In the genomic region with DNA sequence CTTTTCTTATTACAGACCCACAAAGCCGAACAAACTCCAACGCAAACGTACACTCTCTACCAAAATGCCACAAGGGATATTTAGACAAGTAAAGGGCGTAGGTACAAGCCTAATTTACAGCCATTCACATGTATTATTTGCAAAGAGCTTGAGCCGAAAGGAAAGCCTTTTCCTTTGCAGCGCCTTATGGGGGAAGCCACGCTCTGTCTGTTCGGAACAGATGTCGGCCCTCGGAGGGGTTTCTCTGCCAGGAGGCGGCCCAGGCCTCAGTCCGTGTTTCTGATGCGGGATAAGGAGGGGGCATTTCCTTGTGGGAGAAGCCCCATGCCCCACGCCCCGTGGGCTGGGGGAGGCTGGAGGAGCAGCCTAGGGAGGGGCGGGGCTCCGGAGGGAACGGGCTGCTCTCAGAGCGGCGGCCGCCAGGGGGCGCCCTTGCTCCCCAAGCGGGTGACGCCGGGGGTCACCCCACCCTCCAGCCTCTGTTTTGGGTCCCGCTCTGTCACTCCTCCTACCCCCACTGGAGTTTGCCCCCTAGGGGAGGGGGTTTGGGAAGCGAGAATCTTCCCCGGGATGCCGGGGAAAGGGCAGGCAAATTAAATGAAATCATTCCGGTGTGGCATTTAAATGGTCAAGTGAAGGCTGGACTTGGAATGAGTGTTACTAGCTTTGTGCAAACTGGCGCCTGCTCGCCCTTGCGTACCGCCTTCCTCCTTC, we compare ENCODE assay signal across 8 cellular contexts. TPM values are rescaled to one million over a fixed set of nuclear protein-coding genes. Genes with fewer than 3 reads are reported as not detected.
DNase-seq lines count a peak whose midpoint lies in the region; ATAC-seq, FAIRE-seq and TF ChIP-seq lines count a peak whose summit lies in the region.

No MANE protein-coding gene starts in this region.

- peak; percentile 63 to 79 (median 65) for TF ChIP-seq CTCF in K562 (IDR thresholded peaks at IDR 0.05 in 2 of 3, conservative IDR thresholded peaks at IDR 0.05 in 1 of 3; ENCODE audit: insufficient read depth in 2 of 3, low read depth in 1 of 3, low read length in 3 of 3)

- in situ Hi-C loops in K562 (cut with MboI): no loop called here

- no peak for FAIRE-seq in K562 (lab: Jason Lieb, UNC)

- intact Hi-C loops in K562 (cut with micrococcal nuclease): loop anchor here (10.0 kb wide), 1 partner anchor 881 kb away; no protein-coding TSS in a partner anchor

- peak overlapping the region; percentile 71 for H3K4me2 ChIP-seq in K562 (ENCODE audit: insufficient read depth, low read length)

- CTCF ChIA-PET in K562 (lab: Yijun Ruan, JAX; ENCODE audit: low intra/inter-chr PET ratio): interaction anchor here (1.2 to 1.3 kb wide), 2 partner anchors 880 to 1875 kb away, joined by 4 to 7 read pairs; no protein-coding TSS in a partner anchor

- peak; percentile 90 for DNase-seq in D341Med (ENCODE audit: low spot score)
- peak; percentile 69 for DNase-seq in KG1 (lab: John Stamatoyannopoulos, UW)
- DNase-seq in UCSD-AML1 (lab: John Stamatoyannopoulos, UW; ENCODE audit: unreplicated experiment): peak; percentile 74
- peak; percentile 65 to 84 (median 80) for DNase-seq in K562 (ENCODE audit: extremely low read depth in 1 of 4, low spot score in 3 of 4)
- no peak for DNase-seq in skeletal muscle cell (ENCODE audit: low read depth)
- DNase-seq in NCI-H2171 treated with DMSO at 0.1 percent for 48 hours (lab: John Stamatoyannopoulos, UW): no peak

- no peak for TF ChIP-seq EP300 in K562 (IDR thresholded peaks at IDR 0.05; ENCODE audit: low read length)

- TF ChIP-seq RAD21 in K562 (CRISPR knock-in tag; conservative IDR thresholded peaks at IDR 0.05 in 1 of 2, IDR thresholded peaks at IDR 0.05 in 1 of 2): peak; percentile 32 to 60; a peak in 3 of 4 replicates

- 7% methylated on average over 25 of the region's 34 CpGs for WGBS in K562 (ENCODE audit: insufficient coverage, low coverage, missing lambda C conversion rate)

- ATAC-seq in GM21515 (IDR thresholded peaks at IDR 0.05; ENCODE audit: unreplicated experiment) (peak; percentile 80), K562 (peak; percentile 100)

- H3K79me2 ChIP-seq in K562 (ENCODE audit: control insufficient read depth, insufficient read depth, low read length): no peaks in the 10 kb centered on the region

- H3K27me3 ChIP-seq in K562 (ENCODE audit: control insufficient read depth in 2 of 2, insufficient read depth in 2 of 2, low read length in 2 of 2): peaks cover 3 to 5% of the 10 kb centered on the region in 2 experiments; a peak in 3 of 5 replicates
- peaks cover 5% of the 10 kb centered on the region for H3K27me3 ChIP-seq in iPS-18a (ENCODE audit: control insufficient read depth, insufficient read depth, low read length)

- H4K20me1 ChIP-seq in K562 (replicated peaks; ENCODE audit: control insufficient read depth, insufficient read depth, low read length): no peaks in the 10 kb centered on the region; the same call in 1 of the 2 replicates

- H3K4me1 ChIP-seq in K562 (replicated peaks in 1 of 2; ENCODE audit: control insufficient read depth in 2 of 2, insufficient read depth in 2 of 2, low read length in 2 of 2): peaks cover 0 to 6% of the 10 kb centered on the region in 2 experiments; a peak in 2 of 5 replicates
- H3K4me1 ChIP-seq in iPS-18a (ENCODE audit: control insufficient read depth, low read depth, low read length): peaks cover 20% of the 10 kb centered on the region

- no peak for TF ChIP-seq POLR2A in K562 (conservative IDR thresholded peaks at IDR 0.05)

- H3K36me3 ChIP-seq in K562 (ENCODE audit: control insufficient read depth, insufficient read depth, low read length) (no peaks in the 10 kb centered on the region), iPS-18a (ENCODE audit: control insufficient read depth, low read depth, low read length) (no peaks in the 10 kb centered on the region)

- H3K9ac ChIP-seq in K562 (ENCODE audit: insufficient read depth in 1 of 2, low read depth in 2 of 2, low read length in 2 of 2) (peak overlapping the region in 1 of 2 experiments; percentile 79; a peak in 2 of 4 replicates), iPS-18a (ENCODE audit: low read length) (no peak overlapping the region)

- H3K4me3 ChIP-seq in K562 (peak overlapping the region; percentile 29), iPS-18a (ENCODE audit: low read length) (peak overlapping the region; percentile 68), skeletal muscle cell (ENCODE audit: low read depth, low read length) (peak overlapping the region; percentile 65)

- H3K27ac ChIP-seq in K562 (ENCODE audit: extremely low read depth, low read depth, low read length): no peak overlapping the region
- no peak overlapping the region for H3K27ac ChIP-seq in iPS-18a (ENCODE audit: low read length)

- H3K9me1 ChIP-seq in K562 (ENCODE audit: control insufficient read depth, insufficient read depth, low read length): no peaks in the 10 kb centered on the region

- H2AFZ ChIP-seq in K562 (ENCODE audit: low read depth, low read length): peak overlapping the region; percentile 77

- H3K9me3 ChIP-seq in K562 (replicated peaks; ENCODE audit: control insufficient read depth, insufficient read depth, low read depth, low read length) (no peaks in the 10 kb centered on the region), iPS-18a (ENCODE audit: control insufficient read depth, low read depth, low read length) (no peaks in the 10 kb centered on the region)

- POLR2A ChIA-PET in K562 (lab: Yijun Ruan, JAX): interaction anchor here (0.5 to 1.0 kb wide), 3 partner anchors 9 to 867 kb away, joined by 3 to 4 read pairs (median 3); no protein-coding TSS in a partner anchor

- BruUV-seq in K562 (replicated peaks; lab: Mats Ljungman, UMichigan): no TSS peak

TF ChIP-seq in K562, 482 proteins besides CTCF, POLR2A, EP300 and RAD21:
- TF ChIP-seq ZBTB7A (IDR thresholded peaks at IDR 0.05; ENCODE audit: borderline replicate concordance, control insufficient read depth, low read depth, low read length) (peak; percentile 43; the same call in 1 of the 2 replicates), MAZ (CRISPR knock-in tag; conservative IDR thresholded peaks at IDR 0.05 in 1 of 2, IDR thresholded peaks at IDR 0.05 in 1 of 2) (peak; percentile 47 to 64; a peak in 3 of 4 replicates), SIRT6 (IDR thresholded peaks at IDR 0.05; ENCODE audit: low read depth, low read length) (no peak), TCFL5 (CRISPR knock-in tag; conservative IDR thresholded peaks at IDR 0.05) (no peak), CREB1 (IDR thresholded peaks at IDR 0.05) (no peak), CREB1 (CRISPR knock-in tag; IDR thresholded peaks at IDR 0.05) (0 out of 2 replicates have a peak, but pooled peaks have one; percentile 15), SREBF1 (IDR thresholded peaks at IDR 0.05; ENCODE audit: borderline replicate concordance, low read depth, low read length) (peak; percentile 57; the same call in 1 of the 2 replicates), HIVEP1 (CRISPR knock-in tag; IDR thresholded peaks at IDR 0.05) (no peak), SMAD3 (CRISPR knock-in tag; conservative IDR thresholded peaks at IDR 0.05) (no peak), SMC3 (conservative IDR thresholded peaks at IDR 0.05; ENCODE audit: insufficient read depth, low read depth, low read length) (peak; percentile 47)
- TF ChIP-seq, protein P1, sequence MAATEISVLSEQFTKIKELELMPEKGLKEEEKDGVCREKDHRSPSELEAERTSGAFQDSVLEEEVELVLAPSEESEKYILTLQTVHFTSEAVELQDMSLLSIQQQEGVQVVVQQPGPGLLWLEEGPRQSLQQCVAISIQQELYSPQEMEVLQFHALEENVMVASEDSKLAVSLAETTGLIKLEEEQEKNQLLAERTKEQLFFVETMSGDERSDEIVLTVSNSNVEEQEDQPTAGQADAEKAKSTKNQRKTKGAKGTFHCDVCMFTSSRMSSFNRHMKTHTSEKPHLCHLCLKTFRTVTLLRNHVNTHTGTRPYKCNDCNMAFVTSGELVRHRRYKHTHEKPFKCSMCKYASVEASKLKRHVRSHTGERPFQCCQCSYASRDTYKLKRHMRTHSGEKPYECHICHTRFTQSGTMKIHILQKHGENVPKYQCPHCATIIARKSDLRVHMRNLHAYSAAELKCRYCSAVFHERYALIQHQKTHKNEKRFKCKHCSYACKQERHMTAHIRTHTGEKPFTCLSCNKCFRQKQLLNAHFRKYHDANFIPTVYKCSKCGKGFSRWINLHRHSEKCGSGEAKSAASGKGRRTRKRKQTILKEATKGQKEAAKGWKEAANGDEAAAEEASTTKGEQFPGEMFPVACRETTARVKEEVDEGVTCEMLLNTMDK (IDR thresholded peaks at IDR 0.05; ENCODE audit: borderline replicate concordance, insufficient read depth, low read depth, low read length, poor library complexity, severe bottlenecking): peak; percentile 6
- TF ChIP-seq, protein P2, sequence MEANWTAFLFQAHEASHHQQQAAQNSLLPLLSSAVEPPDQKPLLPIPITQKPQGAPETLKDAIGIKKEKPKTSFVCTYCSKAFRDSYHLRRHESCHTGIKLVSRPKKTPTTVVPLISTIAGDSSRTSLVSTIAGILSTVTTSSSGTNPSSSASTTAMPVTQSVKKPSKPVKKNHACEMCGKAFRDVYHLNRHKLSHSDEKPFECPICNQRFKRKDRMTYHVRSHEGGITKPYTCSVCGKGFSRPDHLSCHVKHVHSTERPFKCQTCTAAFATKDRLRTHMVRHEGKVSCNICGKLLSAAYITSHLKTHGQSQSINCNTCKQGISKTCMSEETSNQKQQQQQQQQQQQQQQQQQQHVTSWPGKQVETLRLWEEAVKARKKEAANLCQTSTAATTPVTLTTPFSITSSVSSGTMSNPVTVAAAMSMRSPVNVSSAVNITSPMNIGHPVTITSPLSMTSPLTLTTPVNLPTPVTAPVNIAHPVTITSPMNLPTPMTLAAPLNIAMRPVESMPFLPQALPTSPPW (CRISPR knock-in tag; IDR thresholded peaks at IDR 0.05): peak; percentile 85

RNA-seq across cellular contexts. Expression of a gene that starts 2.9 kb away (rescaled TPM):
- not detected in 2 replicates for total RNA-seq in K562 (2011; cell fraction: chromatin; rRNA removed; ENCODE audit: low replicate concordance)
- total RNA-seq in K562 (2011; cell fraction: nucleolus; rRNA removed): not detected in 2 replicates
- total RNA-seq in K562 (2011; cell fraction: nucleoplasm; rRNA removed): not detected in 2 replicates
- total RNA-seq in K562 (2014; rRNA removed) (not detected in 2 replicates), K562 (2014; rRNA removed; fragmentation: Illumina TruSeq; extraction: Trizol) (not detected in 2 replicates), K562 (2015; rRNA removed; fragmentation: Illumina TruSeq; extraction: Trizol) (not detected in 2 replicates), K562 (2021) (not detected in 2 replicates)
- polyA plus RNA-seq in K562 (2011; rRNA removed) (not detected in 2 replicates), K562 (2014; fragmentation: Illumina TruSeq; extraction: Trizol) (not detected in 2 replicates), K562 (2014; fragmentation: Nextera tagmentation; extraction: Ambion mirVana) (not detected), K562 (2014; rRNA removed) (not detected in 2 replicates)
- not detected in 2 replicates for polyA plus RNA-seq in K562 (2011; cell fraction: cytosol; rRNA removed)
- not detected in 2 replicates for polyA plus RNA-seq in K562 (2011; cell fraction: nucleus; rRNA removed)
- polyA plus RNA-seq in K562 (2012): not detected in 2 replicates
- not detected in 2 replicates for polyA minus RNA-seq in K562 (2011; rRNA and poly(A)+ RNA removed)
- polyA minus RNA-seq in K562 (2011; cell fraction: cytosol; rRNA and poly(A)+ RNA removed): not detected in 2 replicates
- not detected in 2 replicates for polyA minus RNA-seq in K562 (2011; cell fraction: nucleus; rRNA and poly(A)+ RNA removed)

Comparison
In these comparisons a context has a peak if more than half of its experiments do, and no peak if none do; other contexts are left out.
1. DNase-seq: peak in D341Med (single experiment), KG1 (single experiment), UCSD-AML1 (single experiment) and K562 (4 of 4); none in skeletal muscle cell (single experiment) and NCI-H2171 treated with DMSO at 0.1 percent for 48 hours (single experiment).
2. Peak in every context shown above with its lines, with median percentiles within 50 percentile points of each other: H3K4me3 ChIP-seq.